ENCODE assay signal across 1 cellular context in the genomic region with DNA sequence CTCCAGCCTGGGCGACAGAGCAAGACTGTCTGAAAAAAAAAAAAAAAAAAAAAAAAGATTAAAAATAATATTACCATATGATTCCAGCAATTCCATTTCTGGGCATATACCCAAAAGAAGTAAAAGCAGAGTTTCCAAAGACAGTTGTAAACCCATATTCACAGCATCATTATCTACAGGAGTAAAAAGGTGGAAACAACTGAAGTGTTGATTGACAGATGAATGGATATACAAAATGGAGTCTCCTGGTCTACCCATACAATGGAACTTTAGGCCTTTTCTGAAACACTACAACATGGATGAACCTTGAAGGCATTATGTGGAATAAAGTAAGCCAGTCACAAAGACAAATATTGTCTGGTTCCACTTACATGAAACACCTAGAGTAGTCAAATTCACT.
TF ChIP-seq lines count a peak whose summit lies in the region.

No MANE protein-coding gene starts in this region.

TF ChIP-seq in K562, 482 proteins besides CTCF, POLR2A, EP300 and RAD21:
- TF ChIP-seq YY1 (IDR thresholded peaks at IDR 0.05; ENCODE audit: borderline replicate concordance in 1 of 3, control insufficient read depth in 1 of 3, extremely low read depth in 1 of 3, insufficient read depth in 3 of 3, insufficient read length in 1 of 3, insufficient replicate concordance in 2 of 3, low read depth in 1 of 3, low read length in 2 of 3): peak in 1 of 3 experiments; percentile 24
- peak; percentile 57 for TF ChIP-seq MEIS2 (IDR thresholded peaks at IDR 0.05; ENCODE audit: partially characterized antibody)
- TF ChIP-seq, protein P1, sequence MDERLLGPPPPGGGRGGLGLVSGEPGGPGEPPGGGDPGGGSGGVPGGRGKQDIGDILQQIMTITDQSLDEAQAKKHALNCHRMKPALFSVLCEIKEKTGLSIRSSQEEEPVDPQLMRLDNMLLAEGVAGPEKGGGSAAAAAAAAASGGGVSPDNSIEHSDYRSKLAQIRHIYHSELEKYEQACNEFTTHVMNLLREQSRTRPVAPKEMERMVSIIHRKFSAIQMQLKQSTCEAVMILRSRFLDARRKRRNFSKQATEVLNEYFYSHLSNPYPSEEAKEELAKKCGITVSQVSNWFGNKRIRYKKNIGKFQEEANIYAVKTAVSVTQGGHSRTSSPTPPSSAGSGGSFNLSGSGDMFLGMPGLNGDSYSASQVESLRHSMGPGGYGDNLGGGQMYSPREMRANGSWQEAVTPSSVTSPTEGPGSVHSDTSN (CRISPR knock-in tag; IDR thresholded peaks at IDR 0.05; ENCODE audit: low read depth): no peak
- TF ChIP-seq, protein P1 (tag; conservative IDR thresholded peaks at IDR 0.05; ENCODE audit: low read depth): peak; percentile 49
- TF ChIP-seq SNIP1 (IDR thresholded peaks at IDR 0.05; ENCODE audit: low read depth): no peak
- TF ChIP-seq CEBPB (tag; IDR thresholded peaks at IDR 0.05): no peak
- TF ChIP-seq, protein P2, sequence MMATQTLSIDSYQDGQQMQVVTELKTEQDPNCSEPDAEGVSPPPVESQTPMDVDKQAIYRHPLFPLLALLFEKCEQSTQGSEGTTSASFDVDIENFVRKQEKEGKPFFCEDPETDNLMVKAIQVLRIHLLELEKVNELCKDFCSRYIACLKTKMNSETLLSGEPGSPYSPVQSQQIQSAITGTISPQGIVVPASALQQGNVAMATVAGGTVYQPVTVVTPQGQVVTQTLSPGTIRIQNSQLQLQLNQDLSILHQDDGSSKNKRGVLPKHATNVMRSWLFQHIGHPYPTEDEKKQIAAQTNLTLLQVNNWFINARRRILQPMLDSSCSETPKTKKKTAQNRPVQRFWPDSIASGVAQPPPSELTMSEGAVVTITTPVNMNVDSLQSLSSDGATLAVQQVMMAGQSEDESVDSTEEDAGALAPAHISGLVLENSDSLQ (IDR thresholded peaks at IDR 0.05): peak; percentile 79
- TF ChIP-seq, protein P3, sequence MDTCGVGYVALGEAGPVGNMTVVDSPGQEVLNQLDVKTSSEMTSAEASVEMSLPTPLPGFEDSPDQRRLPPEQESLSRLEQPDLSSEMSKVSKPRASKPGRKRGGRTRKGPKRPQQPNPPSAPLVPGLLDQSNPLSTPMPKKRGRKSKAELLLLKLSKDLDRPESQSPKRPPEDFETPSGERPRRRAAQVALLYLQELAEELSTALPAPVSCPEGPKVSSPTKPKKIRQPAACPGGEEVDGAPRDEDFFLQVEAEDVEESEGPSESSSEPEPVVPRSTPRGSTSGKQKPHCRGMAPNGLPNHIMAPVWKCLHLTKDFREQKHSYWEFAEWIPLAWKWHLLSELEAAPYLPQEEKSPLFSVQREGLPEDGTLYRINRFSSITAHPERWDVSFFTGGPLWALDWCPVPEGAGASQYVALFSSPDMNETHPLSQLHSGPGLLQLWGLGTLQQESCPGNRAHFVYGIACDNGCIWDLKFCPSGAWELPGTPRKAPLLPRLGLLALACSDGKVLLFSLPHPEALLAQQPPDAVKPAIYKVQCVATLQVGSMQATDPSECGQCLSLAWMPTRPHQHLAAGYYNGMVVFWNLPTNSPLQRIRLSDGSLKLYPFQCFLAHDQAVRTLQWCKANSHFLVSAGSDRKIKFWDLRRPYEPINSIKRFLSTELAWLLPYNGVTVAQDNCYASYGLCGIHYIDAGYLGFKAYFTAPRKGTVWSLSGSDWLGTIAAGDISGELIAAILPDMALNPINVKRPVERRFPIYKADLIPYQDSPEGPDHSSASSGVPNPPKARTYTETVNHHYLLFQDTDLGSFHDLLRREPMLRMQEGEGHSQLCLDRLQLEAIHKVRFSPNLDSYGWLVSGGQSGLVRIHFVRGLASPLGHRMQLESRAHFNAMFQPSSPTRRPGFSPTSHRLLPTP (IDR thresholded peaks at IDR 0.05; ENCODE audit: borderline replicate concordance, extremely low read depth, insufficient read length): no peak
TF ChIP-seq in K562: peak in this region for 4.
